10 cellular contexts compared by ENCODE assay signal in the genomic region with DNA sequence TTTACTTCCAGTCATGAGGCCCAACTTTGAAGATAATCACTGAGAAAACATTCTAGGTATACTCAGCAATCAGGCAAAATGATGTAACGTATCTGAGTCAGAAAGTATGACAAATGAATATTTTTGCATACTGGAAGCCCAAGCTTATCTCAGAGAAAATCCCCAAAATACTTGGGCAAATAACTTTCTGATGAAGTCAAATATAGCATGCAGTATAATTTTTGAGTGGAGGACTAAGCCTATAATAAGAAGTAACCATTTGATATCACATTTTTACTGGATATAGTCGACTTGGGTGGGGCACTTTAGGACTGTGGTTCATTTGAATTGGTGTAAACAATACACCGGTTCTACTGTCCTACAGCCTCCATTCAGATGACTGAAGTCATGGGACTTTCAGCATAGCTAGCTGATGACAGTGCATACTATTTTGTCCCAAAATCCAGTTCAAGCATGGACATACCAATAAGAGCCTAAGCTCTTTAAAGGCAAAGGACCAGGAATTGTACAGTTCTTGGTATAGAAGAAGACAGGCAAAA. TPM values are rescaled to one million over a fixed set of nuclear protein-coding genes. Genes with fewer than 3 reads are reported as not detected.
DNase-seq lines count a peak whose midpoint lies in the region; ATAC-seq, FAIRE-seq and TF ChIP-seq lines count a peak whose summit lies in the region.
"Had no signal": no experiment of that assay in that cellular context is flagged by ENCODE, and none has a peak within 500 bp of the region (broad histone marks: within the 10 kb centered on the region; RNA-seq: fewer than 3 reads in every experiment).

No MANE protein-coding gene starts in this region.

- WGBS in GM23248 (ENCODE audit: low coverage in 1 of 2, low lambda C conversion rate in 2 of 2, missing lambda C conversion rate in 2 of 2), 2 experiments, result 0 to 2% methylated on average over 3 of the region's 3 CpGs
- WGBS in stomach, 5 donors, result 29 to 43% (median 42%) methylated on average over 3 of the region's 3 CpGs
- 66 to 86% methylated on average over 3 of the region's 3 CpGs for WGBS in thyroid gland, 2 donors

- peaks cover 6% of the 10 kb centered on the region; the same call in 1 of the 2 replicates for H3K36me3 ChIP-seq in GM23248 (ENCODE audit: low read depth)
- H3K36me3 ChIP-seq in stomach, result peaks cover 0 to 4% (median 3%) of the 10 kb centered on the region in 4 donors
- no peaks in the 10 kb centered on the region for H3K36me3 ChIP-seq in thyroid gland

- no peak for ATAC-seq in HG02973 (IDR thresholded peaks at IDR 0.05; ENCODE audit: unreplicated experiment)
- ATAC-seq: GM12878 had no signal

- peak; percentile 90 for FAIRE-seq in RCC 7860 (lab: Jason Lieb, UNC)
- FAIRE-seq: GM12878 had no signal

- no peaks in the 10 kb centered on the region for H4K20me1 ChIP-seq in GM23248 (ENCODE audit: insufficient read depth)

- TF ChIP-seq POLR2A in stomach (IDR thresholded peaks at IDR 0.05), result no peak
- no peak for TF ChIP-seq POLR2A in thyroid gland (IDR thresholded peaks at IDR 0.05)

- H3K4me1 ChIP-seq in GM23248 (ENCODE audit: insufficient read depth) (peaks cover 40% of the 10 kb centered on the region), stomach (peaks cover 8 to 35% (median 21%) of the 10 kb centered on the region in 4 donors), thyroid gland (peaks cover 12 to 19% of the 10 kb centered on the region in 2 donors)

- H2AFZ ChIP-seq in GM23248, result no peak overlapping the region

- H3K9ac ChIP-seq in GM23248, result peak overlapping the region; percentile 63

- H3K79me2 ChIP-seq in GM23248 (ENCODE audit: insufficient read depth), result peaks cover 24% of the 10 kb centered on the region

- H3K9me2 ChIP-seq in GM23248 (ENCODE audit: insufficient read depth), result no peaks in the 10 kb centered on the region

- in situ Hi-C loops in GM23248 (cut with MboI), result loop anchor here (10.0 kb wide), 2 partner anchors 72 to 118 kb away; no protein-coding TSS in a partner anchor

- no peaks in the 10 kb centered on the region for H3K9me3 ChIP-seq in GM23248 (ENCODE audit: low read depth)
- H3K9me3 ChIP-seq in stomach, result no peaks in the 10 kb centered on the region
- H3K9me3 ChIP-seq in thyroid gland, result no peaks in the 10 kb centered on the region

- H3K4me2 ChIP-seq in GM23248 (ENCODE audit: unreplicated experiment), result peak overlapping the region; percentile 93

- peak overlapping the region; percentile 96 for H3K4me3 ChIP-seq in GM23248
- no peak overlapping the region for H3K4me3 ChIP-seq in epithelial cell of esophagus (ENCODE audit: low read length)
- H3K4me3 ChIP-seq in stomach, result no peak overlapping the region
- H3K4me3 ChIP-seq in thyroid gland (replicated peaks in 1 of 3), result no peak overlapping the region
- H3K4me3 ChIP-seq: GM12878 had no signal

- DNase-seq in GM23248, result peak; percentile 90
- DNase-seq in RCC 7860 (ENCODE audit: low spot score), result peak; percentile 97
- DNase-seq in epithelial cell of esophagus (ENCODE audit: low read depth), result peak; percentile 95
- no peak for DNase-seq in stomach
- no peak for DNase-seq in thyroid gland
- no peak for DNase-seq in Kasumi-1 (lab: John Stamatoyannopoulos, UW)
- DNase-seq: activated naive CD4-positive, alpha-beta T cell treated with anti-CD3 and anti-CD28 coated beads, Interleukin-2, amount 50 U/mL, for 16 hours; H7 had no signal

- no peaks in the 10 kb centered on the region for H3K27me3 ChIP-seq in GM23248 (replicated peaks; ENCODE audit: insufficient read depth)
- no peaks in the 10 kb centered on the region for H3K27me3 ChIP-seq in stomach
- no peaks in the 10 kb centered on the region for H3K27me3 ChIP-seq in thyroid gland

- intact Hi-C loops in stomach (cut with DNase I; ENCODE audit: low total_unique reads) (loop anchor here (10.0 kb wide), 1 partner anchor 118 kb away; no protein-coding TSS in a partner anchor), thyroid gland (cut with DNase I) (loop anchor here (10.0 kb wide), 2 partner anchors 72 to 118 kb away; no protein-coding TSS in a partner anchor)

- TF ChIP-seq CTCF in epithelial cell of esophagus (IDR thresholded peaks at IDR 0.05; ENCODE audit: insufficient read depth, low read depth, low read length, missing control alignments) (no peak), stomach (IDR thresholded peaks at IDR 0.05) (no peak), thyroid gland (IDR thresholded peaks at IDR 0.05) (no peak)

- TF ChIP-seq EP300 in stomach (IDR thresholded peaks at IDR 0.05), result no peak

- H3K27ac ChIP-seq in GM23248 (peak overlapping the region; percentile 97), stomach (peak overlapping the region in 3 of 5 donors; percentile 96 to 98 (median 98)), thyroid gland (no peak overlapping the region)

- peaks cover 31% of the 10 kb centered on the region for H3F3A ChIP-seq in GM23248 (ENCODE audit: insufficient read depth)

RNA-seq across cellular contexts. Expression of gene GADD45A, which starts 2.3 kb away (rescaled TPM):
- total RNA-seq in GM23248 (2014; rRNA removed; shearing (Covaris generic)), result 59.4 and 72.8 TPM in 2 replicates
- polyA plus RNA-seq in GM23248 (2016; fragmentation: Nextera tagmentation; extraction: Ambion mirVana) (111 and 115 TPM in 2 replicates), stomach (10 to 100 TPM; 31.6 to 84.8 (median 39.4) TPM)
- total RNA-seq in stomach (10 to 100 TPM in 4 of 5 donors, 1 to 10 TPM in 1; 4.7 to 63.8 (median 37.5) TPM), thyroid gland (10 to 100 TPM; 27.2 to 95.5 (median 62.9) TPM)

Comparison
In these comparisons a context has a peak if more than half of its experiments do, and no peak if none do; other contexts are left out.
1. DNase-seq: peak in GM23248 (single experiment), RCC 7860 (single experiment) and epithelial cell of esophagus (single experiment); none in stomach (single experiment), thyroid gland (0 of 2) and Kasumi-1 (0 of 2).
2. H3K27ac ChIP-seq: peak in GM23248 (single experiment) and stomach (3 of 5); none in thyroid gland (0 of 3).